Comparison of ENCODE assay signal across 25 cellular contexts in the genomic region with DNA sequence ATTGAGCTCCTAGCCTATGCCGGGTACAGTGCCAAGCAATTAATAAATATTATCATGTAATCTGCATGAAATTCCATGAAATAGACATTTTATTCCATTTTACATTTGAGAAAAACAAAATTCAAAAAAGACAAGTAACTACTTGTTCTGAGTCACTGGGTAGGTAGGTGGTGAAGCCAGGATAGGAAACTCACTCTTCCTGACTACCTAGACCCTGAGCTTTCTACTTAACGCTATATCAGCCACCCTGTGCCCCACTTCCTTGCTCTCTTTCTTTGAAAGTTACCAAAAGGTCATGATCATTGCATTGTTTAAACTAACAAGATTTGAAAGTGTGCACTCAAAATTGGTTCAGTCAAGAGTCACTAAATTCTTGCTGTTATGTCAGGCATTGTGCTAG.
"Had no signal": no experiment of that assay in that cellular context is flagged by ENCODE, and none has a peak within 500 bp of the region (broad histone marks: within the 10 kb centered on the region; RNA-seq: fewer than 3 reads in every experiment).

No MANE protein-coding gene starts in this region.

- H3K36me3 ChIP-seq: gastrocnemius medialis had no signal

- H2AFZ ChIP-seq: parathyroid adenoma had no signal

- H3K27me3 ChIP-seq: gastrocnemius medialis, testis had no signal

- H3K27ac Mint-ChIP-seq: memory B cell had no signal

- H3K4me3 Mint-ChIP-seq: activated T-cell treated with anti-CD3 and anti-CD28 coated beads, Interleukin-2, amount 50 U/mL, for 72 hours; central memory CD8-positive, alpha-beta T cell; memory B cell; naive thymus-derived CD8-positive, alpha-beta T cell; neural crest cell had no signal

- ATAC-seq: gastrocnemius medialis; left cardiac atrium; naive thymus-derived CD8-positive, alpha-beta T cell; psoas muscle; stimulated activated naive CD8-positive, alpha-beta T cell treated with anti-CD3 and anti-CD28 coated beads, Interleukin-15, Interleukin-2, amounts not matched to agents 100 U/mL and 50 U/mL, for 24 hours had no signal

- H3K9me3 Mint-ChIP-seq: central memory CD8-positive, alpha-beta T cell; neural crest cell had no signal

- H3K4me1 Mint-ChIP-seq: central memory CD8-positive, alpha-beta T cell had no signal

- H3K4me3 ChIP-seq: gastrocnemius medialis, psoas muscle, testis had no signal

- H3K9ac ChIP-seq: parathyroid adenoma had no signal

- H3K27ac ChIP-seq: epithelial cell of prostate, gastrocnemius medialis, parathyroid adenoma, psoas muscle, testis had no signal

- DNase-seq: activated CD4-positive, alpha-beta T cell treated with anti-CD3 and anti-CD28 coated beads, Interleukin-2, amount 50 U/mL, for 1 hour; activated CD4-positive, CD25-positive, alpha-beta regulatory T cell treated with anti-CD3 and anti-CD28 coated beads, Interleukin-2, amount 50 U/mL, for 72 hours; activated naive CD4-positive, alpha-beta T cell treated with Interleukin-2 at 50 U/mL for 16 hours; activated T-cell treated with anti-CD3 and anti-CD28 coated beads for 4 hours; activated T-cell treated with anti-CD3 and anti-CD28 coated beads, Interleukin-2, amount 50 U/mL, for 72 hours; amygdala; dermis blood vessel endothelial cell; effector CD4-positive, alpha-beta T cell; gastrocnemius medialis; hippocampal formation; left cardiac atrium; naive thymus-derived CD8-positive, alpha-beta T cell; occipital lobe; psoas muscle; stimulated activated CD4-positive, alpha-beta T cell treated with anti-CD3 and anti-CD28 coated beads, Interleukin-15, amount 100 ng/mL, for 24 hours; stimulated activated CD4-positive, alpha-beta T cell treated with anti-CD3 and anti-CD28 coated beads, Interleukin-2, amount 100 ng/mL, for 24 hours; stimulated activated naive CD8-positive, alpha-beta T cell treated with anti-CD3 and anti-CD28 coated beads, Interleukin-15, Interleukin-2, amounts not matched to agents 100 U/mL and 50 U/mL, for 24 hours; T-helper 2 cell; testis; trophoblast cell had no signal

- H3K79me2 ChIP-seq: parathyroid adenoma had no signal

- H3K9me3 ChIP-seq: psoas muscle, testis had no signal

- H3K4me1 ChIP-seq: gastrocnemius medialis, parathyroid adenoma, psoas muscle, testis had no signal

- H3K27me3 Mint-ChIP-seq: central memory CD8-positive, alpha-beta T cell; memory B cell; naive thymus-derived CD8-positive, alpha-beta T cell had no signal

- H3K36me3 Mint-ChIP-seq: memory B cell had no signal
